11 cellular contexts compared by ENCODE assay signal in the genomic region with DNA sequence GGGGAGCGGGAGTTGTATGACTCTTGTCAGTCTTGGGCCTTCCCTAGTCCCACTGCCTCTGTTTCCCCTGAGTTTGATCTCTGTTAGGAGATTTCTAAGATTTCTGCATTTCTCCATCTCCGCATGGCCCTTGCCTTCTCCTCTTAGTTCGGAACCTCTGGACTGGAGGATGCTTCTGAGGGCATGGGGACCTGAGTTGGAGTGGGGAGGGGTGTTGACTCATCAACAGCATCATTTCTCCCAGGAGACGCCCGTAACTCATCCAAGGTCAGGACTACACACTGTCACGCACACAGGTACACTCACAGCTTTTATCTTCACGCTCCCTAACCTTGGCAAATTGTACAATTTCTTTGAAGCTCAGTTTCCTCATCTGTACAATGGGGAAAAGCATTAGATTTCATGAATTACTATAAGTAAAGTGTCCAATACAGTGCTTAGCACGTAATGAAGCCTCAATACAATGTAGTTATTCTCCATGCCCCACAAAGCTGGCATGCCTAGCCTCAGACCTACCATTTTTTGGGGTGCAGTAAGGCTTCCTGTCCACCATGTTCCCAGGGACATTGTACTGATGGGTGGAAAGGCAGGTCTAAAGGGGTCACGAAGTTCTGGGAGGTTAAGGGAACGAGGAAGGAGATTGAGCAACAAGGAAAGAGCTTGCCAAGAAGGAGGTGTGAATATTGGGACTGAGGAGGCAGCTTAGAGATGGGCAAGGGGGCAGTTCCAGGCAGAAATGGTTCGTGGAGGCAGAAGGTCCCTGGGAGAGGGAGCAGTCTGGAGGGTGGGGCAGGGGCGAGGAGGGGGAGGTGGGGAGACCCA. TPM values are rescaled to one million over a fixed set of nuclear protein-coding genes. Genes with fewer than 3 reads are reported as not detected.
DNase-seq lines count a peak whose midpoint lies in the region; ATAC-seq, FAIRE-seq and TF ChIP-seq lines count a peak whose summit lies in the region.
"Had no signal": no experiment of that assay in that cellular context is flagged by ENCODE, and none has a peak within 500 bp of the region (broad histone marks: within the 10 kb centered on the region; RNA-seq: fewer than 3 reads in every experiment).

No MANE protein-coding gene starts in this region.

- no peaks in the 10 kb centered on the region for H3K9me3 Mint-ChIP-seq in astrocyte (ENCODE audit: unreplicated experiment)
- no peaks in the 10 kb centered on the region for H3K9me3 Mint-ChIP-seq in nephron

- 85% methylated on average over 12 of the region's 12 CpGs for WGBS in HepG2 (ENCODE audit: low lambda C conversion rate)
- 31% methylated on average over 9 of the region's 12 CpGs for WGBS in right lobe of liver (ENCODE audit: insufficient coverage, low coverage, low lambda C conversion rate, missing lambda C conversion rate)

- H3K9ac ChIP-seq in HepG2 (ENCODE audit: insufficient read depth, low read depth, low read length) (no peak overlapping the region), astrocyte (ENCODE audit: low read length) (no peak overlapping the region)

- no peak for FAIRE-seq in HepG2 (lab: Jason Lieb, UNC)
- no peak for FAIRE-seq in astrocyte (lab: Jason Lieb, UNC)

- in situ Hi-C loops in HepG2 (cut with HindIII; ENCODE audit: extremely low pct_ligation_motif_present, low pct_unique_long_range_greater_than_20kb) (no loop called here), brain microvascular endothelial cell (cut with HindIII; ENCODE audit: low pct_ligation_motif_present, low sequenced_read_pairs) (no loop called here)

- H3K79me2 ChIP-seq in HepG2 (ENCODE audit: insufficient read depth, low read length) = peaks cover 20% of the 10 kb centered on the region
- peaks cover 32% of the 10 kb centered on the region for H3K79me2 ChIP-seq in astrocyte (ENCODE audit: insufficient read depth, low read length)

- no peak overlapping the region for H2AFZ ChIP-seq in HepG2 (ENCODE audit: low read length)
- no peak overlapping the region for H2AFZ ChIP-seq in astrocyte (ENCODE audit: low read depth, low read length)

- intact Hi-C loops in HepG2 (cut with micrococcal nuclease; ENCODE audit: unreplicated experiment) (no loop called here), right lobe of liver (cut with DNase I) (no loop called here)

- H3K27me3 ChIP-seq in HepG2 (ENCODE audit: control insufficient read depth in 1 of 2, insufficient read depth in 2 of 2, low read length in 2 of 2) = no peaks in the 10 kb centered on the region
- no peaks in the 10 kb centered on the region for H3K27me3 ChIP-seq in right lobe of liver
- H3K27me3 ChIP-seq in astrocyte (ENCODE audit: insufficient read depth, low read length) = no peaks in the 10 kb centered on the region
- no peaks in the 10 kb centered on the region for H3K27me3 ChIP-seq in brain microvascular endothelial cell (replicated peaks)
- H3K27me3 ChIP-seq: SJSA1 had no signal

- H4K20me1 ChIP-seq in HepG2 (ENCODE audit: insufficient read depth, low read length) = 0 out of 2 replicates have a peak, but pooled peaks cover 6% of the 10 kb centered on the region
- peaks cover 53% of the 10 kb centered on the region for H4K20me1 ChIP-seq in astrocyte (ENCODE audit: insufficient read depth, low read length)

- DNase-seq in HepG2 (ENCODE audit: low spot score) (no peak), right lobe of liver (no peak), astrocyte (ENCODE audit: low read depth) (no peak), GM19240 (ENCODE audit: insufficient read length, low spot score) (no peak), NCI-H187 treated with DMSO at 0.1 percent for 48 hours (lab: John Stamatoyannopoulos, UW) (no peak), brain microvascular endothelial cell (no peak), NCI-H187 (lab: John Stamatoyannopoulos, UW) (no peak)

- H3K36me3 ChIP-seq in HepG2 (replicated peaks in 1 of 2; ENCODE audit: control insufficient read depth in 1 of 2, insufficient read depth in 2 of 2, low read length in 2 of 2) = peaks cover 0 to 11% of the 10 kb centered on the region in 2 experiments; a peak in 1 of 5 replicates
- H3K36me3 ChIP-seq in right lobe of liver = peaks cover 0 to 17% (median 5%) of the 10 kb centered on the region in 4 donors
- peaks cover 20% of the 10 kb centered on the region for H3K36me3 ChIP-seq in astrocyte (ENCODE audit: insufficient read depth, low read length)
- H3K36me3 ChIP-seq in brain microvascular endothelial cell (replicated peaks) = peaks cover 18% of the 10 kb centered on the region

- H3K4me1 ChIP-seq in HepG2 (ENCODE audit: insufficient read depth, low read length) = peaks cover 76% of the 10 kb centered on the region
- H3K4me1 ChIP-seq in right lobe of liver = peaks cover 0 to 62% (median 11%) of the 10 kb centered on the region in 4 donors
- H3K4me1 ChIP-seq in astrocyte (ENCODE audit: insufficient read depth, low read length) = peaks cover 24% of the 10 kb centered on the region

- no peak for TF ChIP-seq CTCF in HepG2 (CRISPR knock-in tag; IDR thresholded peaks at IDR 0.05)
- no peak for TF ChIP-seq CTCF in right lobe of liver (IDR thresholded peaks at IDR 0.05)
- no peak for TF ChIP-seq CTCF in astrocyte (IDR thresholded peaks at IDR 0.05; ENCODE audit: insufficient read depth, low read depth, low read length)
- no peak for TF ChIP-seq CTCF in nephron (IDR thresholded peaks at IDR 0.05; ENCODE audit: unreplicated experiment in 3 of 3)
- TF ChIP-seq CTCF in brain microvascular endothelial cell (IDR thresholded peaks at IDR 0.05; ENCODE audit: low read depth, low read length, missing control alignments) = no peak

- H3K4me2 ChIP-seq in HepG2 (ENCODE audit: low read depth, low read length) (no peak overlapping the region), astrocyte (ENCODE audit: low read length) (no peak overlapping the region)

- TF ChIP-seq POLR2A in HepG2 (IDR thresholded peaks at IDR 0.05; ENCODE audit: insufficient read depth in 1 of 2, low read depth in 2 of 2, low read length in 2 of 2) = no peak
- no peak for TF ChIP-seq POLR2A in right lobe of liver (IDR thresholded peaks at IDR 0.05)

- TF ChIP-seq RAD21 in HepG2 (CRISPR knock-in tag; IDR thresholded peaks at IDR 0.05) = no peak

- H3K4me3 ChIP-seq in HepG2 (replicated peaks in 1 of 3; ENCODE audit: insufficient read depth in 1 of 3, low read depth in 2 of 3, low read length in 3 of 3) = no peak overlapping the region
- H3K4me3 ChIP-seq in right lobe of liver = no peak overlapping the region
- no peak overlapping the region for H3K4me3 ChIP-seq in astrocyte (ENCODE audit: insufficient read depth, low read depth, low read length)
- no peak overlapping the region for H3K4me3 ChIP-seq in brain microvascular endothelial cell (ENCODE audit: low read depth, low read length)
- H3K4me3 ChIP-seq: SJSA1 had no signal

- POLR2A ChIA-PET in HepG2 (lab: Yijun Ruan, JAX) = interaction anchor here (0.9 to 8.3 kb wide), 3 partner anchors 9 to 48 kb away, joined by 3 to 162 read pairs (median 4); a partner anchor contains a TSS

- peaks cover 15% of the 10 kb centered on the region for H3K4me1 Mint-ChIP-seq in astrocyte (ENCODE audit: low read depth, unreplicated experiment)
- H3K4me1 Mint-ChIP-seq in nephron = peaks cover 35% of the 10 kb centered on the region

- H3K36me3 Mint-ChIP-seq in astrocyte (ENCODE audit: low read depth, unreplicated experiment) = peaks cover 33% of the 10 kb centered on the region
- H3K36me3 Mint-ChIP-seq in nephron (ENCODE audit: low read depth) = peaks cover 54% of the 10 kb centered on the region

- H3K4me3 Mint-ChIP-seq in astrocyte (ENCODE audit: unreplicated experiment) (peak overlapping the region; percentile 46), nephron (peak overlapping the region; percentile 31 to 73 (median 41))

- H3K27me3 Mint-ChIP-seq in astrocyte (ENCODE audit: low read depth, unreplicated experiment) (peaks cover 27% of the 10 kb centered on the region), nephron (ENCODE audit: low read depth) (peaks cover 23% of the 10 kb centered on the region)

- ATAC-seq in HepG2 (no peak), right lobe of liver (no peak)

- CTCF ChIA-PET in HepG2 (lab: Yijun Ruan, JAX; ENCODE audit: low intra/inter-chr PET ratio, low total read pairs) = no interaction called here

- no TSS peak for BruUV-seq in HepG2 (replicated peaks; lab: Mats Ljungman, UMichigan)

- no peak overlapping the region for H3K27ac ChIP-seq in HepG2 (ENCODE audit: extremely low read length, insufficient read depth, low read length)
- peak overlapping the region in 1 of 3 donors; percentile 13 for H3K27ac ChIP-seq in right lobe of liver
- H3K27ac ChIP-seq in astrocyte (ENCODE audit: low read depth, low read length) = no peak overlapping the region
- no peak overlapping the region for H3K27ac ChIP-seq in brain microvascular endothelial cell
- H3K27ac ChIP-seq: SJSA1 had no signal

- H3K27ac Mint-ChIP-seq in astrocyte (ENCODE audit: unreplicated experiment) (no peak overlapping the region), nephron (no peak overlapping the region)

- H3K9me3 ChIP-seq in HepG2 (ENCODE audit: low read length) (no peaks in the 10 kb centered on the region), right lobe of liver (no peaks in the 10 kb centered on the region), astrocyte (ENCODE audit: insufficient read depth, low read depth, low read length) (no peaks in the 10 kb centered on the region)
- H3K9me3 ChIP-seq: SJSA1 had no signal

- TF ChIP-seq EP300 in HepG2 (IDR thresholded peaks at IDR 0.05; ENCODE audit: low read depth in 2 of 2, low read length in 2 of 2) = no peak
- TF ChIP-seq EP300 in HepG2 (CRISPR knock-in tag; IDR thresholded peaks at IDR 0.05; ENCODE audit: borderline replicate concordance) = no peak

RNA-seq across cellular contexts. Expression of a gene that starts 0.6 kb away (rescaled TPM):
- 0.11 TPM in 1 of 2 replicates, not detected in the other for total RNA-seq in HepG2 (2016; rRNA removed; fragmentation: Illumina TruSeq; extraction: Trizol)
- not detected in 2 replicates for total RNA-seq in HepG2 (2016; cell fraction: cytosol; rRNA removed; fragmentation: Illumina TruSeq; extraction: Trizol; ENCODE audit: low read depth)
- 0.11 TPM in 1 of 2 replicates, not detected in the other for total RNA-seq in HepG2 (2016; cell fraction: insoluble cytoplasmic fraction; rRNA removed; fragmentation: Illumina TruSeq; extraction: Trizol)
- total RNA-seq in HepG2 (2016; cell fraction: membrane; rRNA removed; fragmentation: Illumina TruSeq; extraction: Trizol) = 0.07 TPM in 1 of 2 replicates, not detected in the other
- 0.31 TPM in 1 of 2 replicates, not detected in the other for total RNA-seq in HepG2 (2016; cell fraction: nucleus; rRNA removed; fragmentation: Illumina TruSeq; extraction: Trizol)
- 0.26 and 0.51 TPM in 2 replicates for polyA plus RNA-seq in HepG2 (2011; rRNA removed)
- polyA plus RNA-seq in HepG2 (2011; cell fraction: cytosol; rRNA removed) = 0.08 and 0.15 TPM in 2 replicates
- polyA plus RNA-seq in HepG2 (2011; cell fraction: nucleus; rRNA removed) = 3.5 and 3.6 TPM in 2 replicates
- 0.95 and 1.0 TPM in 2 replicates for polyA plus RNA-seq in HepG2 (2012)
- not detected in 2 replicates for polyA plus RNA-seq in HepG2 (2016; cell fraction: cytosol; fragmentation: Illumina TruSeq; extraction: Trizol; ENCODE audit: low read depth)
- not detected in 2 replicates for polyA plus RNA-seq in HepG2 (2016; cell fraction: insoluble cytoplasmic fraction; fragmentation: Illumina TruSeq; extraction: Trizol; ENCODE audit: low read depth)
- polyA plus RNA-seq in HepG2 (2016; cell fraction: membrane; fragmentation: Illumina TruSeq; extraction: Trizol; ENCODE audit: low read depth) = 0.11 TPM in 1 of 2 replicates, not detected in the other
- polyA plus RNA-seq in HepG2 (2016; cell fraction: nucleus; fragmentation: Illumina TruSeq; extraction: Trizol; ENCODE audit: insufficient read depth, low read depth) = 1.3 and 2.2 TPM in 2 replicates
- 0.08 and 0.54 TPM in 2 replicates for polyA minus RNA-seq in HepG2 (2011; rRNA and poly(A)+ RNA removed; ENCODE audit: low replicate concordance)
- polyA minus RNA-seq in HepG2 (2011; cell fraction: cytosol; rRNA and poly(A)+ RNA removed) = not detected in 2 replicates
- 0.90 and 2.0 TPM in 2 replicates for polyA minus RNA-seq in HepG2 (2011; cell fraction: nucleus; rRNA and poly(A)+ RNA removed)
- total RNA-seq in right lobe of liver = 1 to 10 TPM in 4 of 6 experiments, under 1 TPM in 2; 0.18 to 2.3 (median 1.4) TPM
- total RNA-seq in astrocyte = 2.0 TPM in 2 replicates

RNA-seq across cellular contexts. Expression of a gene that starts 5.6 kb away (rescaled TPM):
- total RNA-seq in HepG2 (2016; rRNA removed; fragmentation: Illumina TruSeq; extraction: Trizol) = 40.5 and 42.1 TPM in 2 replicates
- total RNA-seq in HepG2 (2016; cell fraction: cytosol; rRNA removed; fragmentation: Illumina TruSeq; extraction: Trizol; ENCODE audit: low read depth) = 20.4 and 25.8 TPM in 2 replicates
- 34.7 and 40.6 TPM in 2 replicates for total RNA-seq in HepG2 (2016; cell fraction: insoluble cytoplasmic fraction; rRNA removed; fragmentation: Illumina TruSeq; extraction: Trizol)
- total RNA-seq in HepG2 (2016; cell fraction: membrane; rRNA removed; fragmentation: Illumina TruSeq; extraction: Trizol) = 33.5 and 39.4 TPM in 2 replicates
- 24.6 and 26.7 TPM in 2 replicates for total RNA-seq in HepG2 (2016; cell fraction: nucleus; rRNA removed; fragmentation: Illumina TruSeq; extraction: Trizol)
- 79.1 and 82.4 TPM in 2 replicates for polyA plus RNA-seq in HepG2 (2011; rRNA removed)
- polyA plus RNA-seq in HepG2 (2011; cell fraction: cytosol; rRNA removed) = 82.7 and 86.9 TPM in 2 replicates
- polyA plus RNA-seq in HepG2 (2011; cell fraction: nucleus; rRNA removed) = 107 and 116 TPM in 2 replicates
- 128 and 237 TPM in 2 replicates for polyA plus RNA-seq in HepG2 (2012)
- 96.6 and 97.7 TPM in 2 replicates for polyA plus RNA-seq in HepG2 (2016; cell fraction: cytosol; fragmentation: Illumina TruSeq; extraction: Trizol; ENCODE audit: low read depth)
- 162 and 207 TPM in 2 replicates for polyA plus RNA-seq in HepG2 (2016; cell fraction: insoluble cytoplasmic fraction; fragmentation: Illumina TruSeq; extraction: Trizol; ENCODE audit: low read depth)
- polyA plus RNA-seq in HepG2 (2016; cell fraction: membrane; fragmentation: Illumina TruSeq; extraction: Trizol; ENCODE audit: low read depth) = 140 and 143 TPM in 2 replicates
- polyA plus RNA-seq in HepG2 (2016; cell fraction: nucleus; fragmentation: Illumina TruSeq; extraction: Trizol; ENCODE audit: insufficient read depth, low read depth) = 169 and 175 TPM in 2 replicates
- 46.9 and 158 TPM in 2 replicates for polyA minus RNA-seq in HepG2 (2011; rRNA and poly(A)+ RNA removed; ENCODE audit: low replicate concordance)
- 19.3 and 21.6 TPM in 2 replicates for polyA minus RNA-seq in HepG2 (2011; cell fraction: cytosol; rRNA and poly(A)+ RNA removed)
- 8.1 and 13.0 TPM in 2 replicates for polyA minus RNA-seq in HepG2 (2011; cell fraction: nucleus; rRNA and poly(A)+ RNA removed)
- total RNA-seq in right lobe of liver = 100 to 1,000 TPM; 113 to 484 (median 404) TPM
- 504 and 510 TPM in 2 replicates for total RNA-seq in astrocyte

RNA-seq across cellular contexts. Expression of a gene that starts 17.6 kb away (rescaled TPM):
- total RNA-seq in HepG2 (2016; rRNA removed; fragmentation: Illumina TruSeq; extraction: Trizol) (0.07 and 0.27 TPM in 2 replicates), right lobe of liver (10 to 100 TPM; 10.0 to 41.6 (median 28.1) TPM), astrocyte (0.54 and 0.72 TPM in 2 replicates)
- total RNA-seq in HepG2 (2016; cell fraction: cytosol; rRNA removed; fragmentation: Illumina TruSeq; extraction: Trizol; ENCODE audit: low read depth) = not detected in 2 replicates
- 0.15 TPM in 1 of 2 replicates, not detected in the other for total RNA-seq in HepG2 (2016; cell fraction: insoluble cytoplasmic fraction; rRNA removed; fragmentation: Illumina TruSeq; extraction: Trizol)
- total RNA-seq in HepG2 (2016; cell fraction: membrane; rRNA removed; fragmentation: Illumina TruSeq; extraction: Trizol) = 0.10 TPM in 1 of 2 replicates, not detected in the other
- total RNA-seq in HepG2 (2016; cell fraction: nucleus; rRNA removed; fragmentation: Illumina TruSeq; extraction: Trizol) = 0.28 and 0.41 TPM in 2 replicates
- 0.68 and 0.95 TPM in 2 replicates for polyA plus RNA-seq in HepG2 (2011; rRNA removed)
- polyA plus RNA-seq in HepG2 (2011; cell fraction: cytosol; rRNA removed) = 0.54 and 0.87 TPM in 2 replicates
- 0.55 and 0.64 TPM in 2 replicates for polyA plus RNA-seq in HepG2 (2011; cell fraction: nucleus; rRNA removed)
- 1.5 and 2.7 TPM in 2 replicates for polyA plus RNA-seq in HepG2 (2012)
- polyA plus RNA-seq in HepG2 (2016; cell fraction: cytosol; fragmentation: Illumina TruSeq; extraction: Trizol; ENCODE audit: low read depth) = 0.06 and 0.14 TPM in 2 replicates
- polyA plus RNA-seq in HepG2 (2016; cell fraction: insoluble cytoplasmic fraction; fragmentation: Illumina TruSeq; extraction: Trizol; ENCODE audit: low read depth) = 0.16 and 0.24 TPM in 2 replicates
- not detected in 2 replicates for polyA plus RNA-seq in HepG2 (2016; cell fraction: membrane; fragmentation: Illumina TruSeq; extraction: Trizol; ENCODE audit: low read depth)
- polyA plus RNA-seq in HepG2 (2016; cell fraction: nucleus; fragmentation: Illumina TruSeq; extraction: Trizol; ENCODE audit: insufficient read depth, low read depth) = 0.52 and 0.68 TPM in 2 replicates
- 2.6 TPM in 1 of 2 replicates, not detected in the other for polyA minus RNA-seq in HepG2 (2011; rRNA and poly(A)+ RNA removed; ENCODE audit: low replicate concordance)
- 0.20 and 0.70 TPM in 2 replicates for polyA minus RNA-seq in HepG2 (2011; cell fraction: cytosol; rRNA and poly(A)+ RNA removed)
- polyA minus RNA-seq in HepG2 (2011; cell fraction: nucleus; rRNA and poly(A)+ RNA removed) = 0.39 and 0.87 TPM in 2 replicates
- total RNA-seq: dermis microvascular lymphatic vessel endothelial cell, HT1080, SJSA1 had no signal

RNA-seq across cellular contexts. Expression of a gene that starts 18.8 kb away (rescaled TPM):
- total RNA-seq in HepG2 (2016; rRNA removed; fragmentation: Illumina TruSeq; extraction: Trizol) (88.1 and 95.8 TPM in 2 replicates), right lobe of liver (100 to 1,000 TPM; 104 to 185 (median 134) TPM), astrocyte (302 and 316 TPM in 2 replicates)
- total RNA-seq in HepG2 (2016; cell fraction: cytosol; rRNA removed; fragmentation: Illumina TruSeq; extraction: Trizol; ENCODE audit: low read depth) = 20.8 and 28.2 TPM in 2 replicates
- 86.9 and 96.5 TPM in 2 replicates for total RNA-seq in HepG2 (2016; cell fraction: insoluble cytoplasmic fraction; rRNA removed; fragmentation: Illumina TruSeq; extraction: Trizol)
- 41.7 and 71.5 TPM in 2 replicates for total RNA-seq in HepG2 (2016; cell fraction: membrane; rRNA removed; fragmentation: Illumina TruSeq; extraction: Trizol)
- 50.4 and 54.8 TPM in 2 replicates for total RNA-seq in HepG2 (2016; cell fraction: nucleus; rRNA removed; fragmentation: Illumina TruSeq; extraction: Trizol)
- polyA plus RNA-seq in HepG2 (2011; rRNA removed) = 167 and 178 TPM in 2 replicates
- 182 and 203 TPM in 2 replicates for polyA plus RNA-seq in HepG2 (2011; cell fraction: cytosol; rRNA removed)
- 234 and 240 TPM in 2 replicates for polyA plus RNA-seq in HepG2 (2011; cell fraction: nucleus; rRNA removed)
- 94.9 and 97.7 TPM in 2 replicates for polyA plus RNA-seq in HepG2 (2012)
- polyA plus RNA-seq in HepG2 (2016; cell fraction: cytosol; fragmentation: Illumina TruSeq; extraction: Trizol; ENCODE audit: low read depth) = 31.3 and 48.0 TPM in 2 replicates
- polyA plus RNA-seq in HepG2 (2016; cell fraction: insoluble cytoplasmic fraction; fragmentation: Illumina TruSeq; extraction: Trizol; ENCODE audit: low read depth) = 178 and 184 TPM in 2 replicates
- polyA plus RNA-seq in HepG2 (2016; cell fraction: membrane; fragmentation: Illumina TruSeq; extraction: Trizol; ENCODE audit: low read depth) = 69.7 and 93.5 TPM in 2 replicates
- 128 and 129 TPM in 2 replicates for polyA plus RNA-seq in HepG2 (2016; cell fraction: nucleus; fragmentation: Illumina TruSeq; extraction: Trizol; ENCODE audit: insufficient read depth, low read depth)
- 127 and 179 TPM in 2 replicates for polyA minus RNA-seq in HepG2 (2011; rRNA and poly(A)+ RNA removed; ENCODE audit: low replicate concordance)
- polyA minus RNA-seq in HepG2 (2011; cell fraction: cytosol; rRNA and poly(A)+ RNA removed) = 36.1 and 36.7 TPM in 2 replicates
- polyA minus RNA-seq in HepG2 (2011; cell fraction: nucleus; rRNA and poly(A)+ RNA removed) = 47.3 and 50.7 TPM in 2 replicates

RNA-seq across cellular contexts. Expression of a gene that starts 47.9 kb away (rescaled TPM):
- total RNA-seq in HepG2 (2016; rRNA removed; fragmentation: Illumina TruSeq; extraction: Trizol) (38.0 and 40.0 TPM in 2 replicates), right lobe of liver (10 to 100 TPM; 26.7 to 49.5 (median 30.6) TPM), astrocyte (47.3 and 51.5 TPM in 2 replicates)
- 16.6 and 19.7 TPM in 2 replicates for total RNA-seq in HepG2 (2016; cell fraction: cytosol; rRNA removed; fragmentation: Illumina TruSeq; extraction: Trizol; ENCODE audit: low read depth)
- 38.4 and 43.8 TPM in 2 replicates for total RNA-seq in HepG2 (2016; cell fraction: insoluble cytoplasmic fraction; rRNA removed; fragmentation: Illumina TruSeq; extraction: Trizol)
- 33.7 and 38.9 TPM in 2 replicates for total RNA-seq in HepG2 (2016; cell fraction: membrane; rRNA removed; fragmentation: Illumina TruSeq; extraction: Trizol)
- 20.4 and 24.9 TPM in 2 replicates for total RNA-seq in HepG2 (2016; cell fraction: nucleus; rRNA removed; fragmentation: Illumina TruSeq; extraction: Trizol)
- polyA plus RNA-seq in HepG2 (2011; rRNA removed) = 71.4 and 73.6 TPM in 2 replicates
- polyA plus RNA-seq in HepG2 (2011; cell fraction: cytosol; rRNA removed) = 68.4 and 72.5 TPM in 2 replicates
- polyA plus RNA-seq in HepG2 (2011; cell fraction: nucleus; rRNA removed) = 96.7 and 97.8 TPM in 2 replicates
- polyA plus RNA-seq in HepG2 (2012) = 27.8 and 28.6 TPM in 2 replicates
- 16.8 and 17.8 TPM in 2 replicates for polyA plus RNA-seq in HepG2 (2016; cell fraction: cytosol; fragmentation: Illumina TruSeq; extraction: Trizol; ENCODE audit: low read depth)
- polyA plus RNA-seq in HepG2 (2016; cell fraction: insoluble cytoplasmic fraction; fragmentation: Illumina TruSeq; extraction: Trizol; ENCODE audit: low read depth) = 43.9 and 53.4 TPM in 2 replicates
- 27.8 and 32.9 TPM in 2 replicates for polyA plus RNA-seq in HepG2 (2016; cell fraction: membrane; fragmentation: Illumina TruSeq; extraction: Trizol; ENCODE audit: low read depth)
- 43.1 and 49.0 TPM in 2 replicates for polyA plus RNA-seq in HepG2 (2016; cell fraction: nucleus; fragmentation: Illumina TruSeq; extraction: Trizol; ENCODE audit: insufficient read depth, low read depth)
- polyA minus RNA-seq in HepG2 (2011; rRNA and poly(A)+ RNA removed; ENCODE audit: low replicate concordance) = 54.1 and 62.8 TPM in 2 replicates
- polyA minus RNA-seq in HepG2 (2011; cell fraction: cytosol; rRNA and poly(A)+ RNA removed) = 14.6 and 16.3 TPM in 2 replicates
- polyA minus RNA-seq in HepG2 (2011; cell fraction: nucleus; rRNA and poly(A)+ RNA removed) = 9.7 and 12.6 TPM in 2 replicates
